In the genomic region with DNA sequence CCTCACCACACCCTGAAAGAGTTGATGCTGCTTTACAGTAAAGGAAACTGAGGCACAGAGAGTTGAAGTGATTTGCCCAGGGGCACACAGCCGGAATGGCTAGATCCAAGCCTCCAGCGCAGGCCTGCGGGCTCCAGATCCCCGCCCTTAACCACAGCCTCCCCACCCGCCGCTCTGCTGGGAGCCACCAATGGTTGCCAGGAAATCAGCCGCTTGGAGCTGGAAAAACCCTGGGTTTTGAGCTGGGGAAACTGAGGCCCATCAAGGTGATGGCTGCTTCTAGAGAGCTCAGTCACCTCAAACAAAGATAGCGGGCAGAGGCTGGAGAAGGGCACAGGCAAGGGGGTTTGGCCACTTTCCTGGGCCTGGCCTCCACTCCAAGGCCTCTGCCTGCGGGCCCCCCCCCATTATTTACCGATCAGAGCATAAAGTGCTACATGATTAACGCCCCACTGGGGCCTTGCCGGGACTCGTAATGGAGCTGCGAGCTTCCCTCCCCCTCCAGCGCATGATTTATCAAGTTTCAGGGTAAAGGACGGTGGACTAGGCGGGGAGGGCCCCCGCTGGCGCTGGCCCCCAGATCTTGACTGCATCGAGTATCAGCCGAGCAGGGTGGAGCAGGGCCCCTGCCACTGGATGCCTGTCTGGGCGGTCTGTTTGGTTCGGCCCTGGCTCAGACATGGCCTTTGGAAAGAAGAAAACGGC, we compare ENCODE assay signal across 10 cellular contexts. TPM values are rescaled to one million over a fixed set of nuclear protein-coding genes. Genes with fewer than 3 reads are reported as not detected.
A peak's percentile ranks its signal among the peaks of the same experiment; 100 is the strongest.
DNase-seq lines count a peak whose midpoint lies in the region; ATAC-seq and TF ChIP-seq lines count a peak whose summit lies in the region.
"Had no signal": no experiment of that assay in that cellular context is flagged by ENCODE, and none has a peak within 500 bp of the region (broad histone marks: within the 10 kb centered on the region; RNA-seq: fewer than 3 reads in every experiment).

No MANE protein-coding gene starts in this region.

- no peak overlapping the region for H3K4me3 ChIP-seq in choroid plexus epithelial cell (ENCODE audit: low read depth, low read length)
- peak overlapping the region; percentile 34 for H3K4me3 ChIP-seq in lower lobe of right lung
- H3K4me3 ChIP-seq in tibial artery, result peak overlapping the region; percentile 26 to 43

- ATAC-seq in lower lobe of right lung (peak; percentile 1 to 17), HG02571 (IDR thresholded peaks at IDR 0.05; ENCODE audit: unreplicated experiment) (no peak)
- ATAC-seq: activated T-cell treated with anti-CD3 and anti-CD28 coated beads, Interleukin-2, amount 50 U/mL, for 72 hours had no signal

- peaks cover 99% of the 10 kb centered on the region for H3K4me1 ChIP-seq in lower lobe of right lung
- peaks cover 18 to 99% (median 95%) of the 10 kb centered on the region in 4 donors for H3K4me1 ChIP-seq in tibial artery

- H3K27me3 ChIP-seq in lower lobe of right lung (ENCODE audit: low read depth) (no peaks in the 10 kb centered on the region), tibial artery (no peaks in the 10 kb centered on the region)

- H3K36me3 ChIP-seq in lower lobe of right lung (no peaks in the 10 kb centered on the region), tibial artery (no peaks in the 10 kb centered on the region)

- TF ChIP-seq CTCF in choroid plexus epithelial cell (conservative IDR thresholded peaks at IDR 0.05; ENCODE audit: low read depth, low read length) (no peak), lower lobe of right lung (IDR thresholded peaks at IDR 0.05) (no peak), tibial artery (IDR thresholded peaks at IDR 0.05) (no peak)

- DNase-seq in DMS53 (lab: John Stamatoyannopoulos, UW), result peak; percentile 42
- DNase-seq in DMS53 treated with DMSO at 0.1 percent for 48 hours (lab: John Stamatoyannopoulos, UW; ENCODE audit: unreplicated experiment), result no peak
- DNase-seq in choroid plexus epithelial cell (ENCODE audit: low read depth), result peak; percentile 69
- DNase-seq in lower lobe of right lung, result no peak
- peak in 1 of 2 donors; percentile 81 for DNase-seq in tibial artery
- DNase-seq in mesenteric fat pad (ENCODE audit: low spot score), result no peak
- no peak for DNase-seq in NCI-H1105 treated with DMSO at 0.1 percent for 48 hours (lab: John Stamatoyannopoulos, UW)
- DNase-seq: 8988T; activated T-cell treated with anti-CD3 and anti-CD28 coated beads, Interleukin-2, amount 50 U/mL, for 72 hours had no signal

- H3K9me3 ChIP-seq in lower lobe of right lung, result no peaks in the 10 kb centered on the region
- no peaks in the 10 kb centered on the region for H3K9me3 ChIP-seq in tibial artery

- H3K27ac ChIP-seq in lower lobe of right lung (peak overlapping the region; percentile 89), tibial artery (peak overlapping the region; percentile 88 to 90)

- intact Hi-C loops in lower lobe of right lung (cut with DNase I), result no loop called here
- intact Hi-C loops in tibial artery (cut with DNase I; ENCODE audit: low total_unique reads), result no loop called here

RNA-seq across cellular contexts. Expression of a gene that starts 9.2 kb away (rescaled TPM):
- total RNA-seq in lower lobe of right lung (233 TPM), mesenteric fat pad (265 TPM)

RNA-seq across cellular contexts. Expression of a gene that starts 54.3 kb away (rescaled TPM):
- total RNA-seq in lower lobe of right lung (not detected), mesenteric fat pad (not detected)
- total RNA-seq: activated T-cell treated with anti-CD3 and anti-CD28 coated beads, Interleukin-2, amount 50 U/mL, for 72 hours had no signal

Comparison
In these comparisons a context has a peak if more than half of its experiments do, and no peak if none do; other contexts are left out.
1. DNase-seq: peak in DMS53 (single experiment) and choroid plexus epithelial cell (single experiment); none in DMS53 treated with DMSO at 0.1 percent for 48 hours (single experiment), lower lobe of right lung (single experiment), mesenteric fat pad (single experiment) and NCI-H1105 treated with DMSO at 0.1 percent for 48 hours (single experiment).